Comparison of ENCODE assay signal across 8 cellular contexts in the genomic region with DNA sequence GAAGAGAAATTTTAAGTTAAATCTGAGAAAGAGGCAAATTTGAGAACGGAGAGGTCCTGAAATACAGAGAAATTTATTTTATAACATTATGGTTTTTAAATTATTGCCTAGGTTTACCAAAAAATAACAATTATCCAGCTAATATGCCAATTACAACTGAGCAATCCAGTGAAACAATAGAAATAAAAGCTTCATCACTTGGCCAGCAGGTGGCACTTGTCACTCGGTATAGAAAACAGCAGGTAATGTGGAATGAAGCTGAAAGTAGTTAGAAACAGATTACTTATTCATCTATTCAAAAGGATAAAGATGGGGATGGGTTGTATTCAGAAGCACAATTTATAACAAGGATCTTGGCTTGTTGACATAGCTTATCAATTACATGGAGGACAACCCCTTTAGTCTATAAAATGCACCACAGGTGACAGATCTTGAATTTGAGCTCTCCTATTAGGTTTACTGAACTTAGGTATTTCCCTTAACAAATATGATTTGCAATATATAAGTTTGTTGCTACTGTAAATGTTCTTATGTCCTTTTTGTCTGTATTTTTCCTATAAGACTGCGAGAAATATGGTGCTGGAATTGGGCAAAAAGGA.
A peak's percentile ranks its signal among the peaks of the same experiment; 100 is the strongest.
DNase-seq lines count a peak whose midpoint lies in the region; ATAC-seq, FAIRE-seq and TF ChIP-seq lines count a peak whose summit lies in the region.

No MANE protein-coding gene starts in this region.

- TF ChIP-seq CTCF in gastroesophageal sphincter (IDR thresholded peaks at IDR 0.05) = peak; percentile 22 to 65 (median 54)
- peak; percentile 77 for TF ChIP-seq CTCF in psoas muscle (IDR thresholded peaks at IDR 0.05)

- DNase-seq in COLO668 (lab: John Stamatoyannopoulos, UW; ENCODE audit: unreplicated experiment) (peak; percentile 25), NCI-H524 (lab: John Stamatoyannopoulos, UW) (peak; percentile 78 to 85), activated T-cell treated with anti-CD3 and anti-CD28 coated beads for 48 hours (ENCODE audit: low read depth) (peak; percentile 6), psoas muscle (no peak), H54 (ENCODE audit: insufficient read length, low spot score) (no peak)

- ATAC-seq in GM18907 (IDR thresholded peaks at IDR 0.05; ENCODE audit: unreplicated experiment) (peak; percentile 80), HG03135 (IDR thresholded peaks at IDR 0.05; ENCODE audit: unreplicated experiment) (peak; percentile 79), gastroesophageal sphincter (no peak), psoas muscle (peak in 2 of 4 donors; percentile 44 to 49)

- no peak for TF ChIP-seq EP300 in gastroesophageal sphincter (IDR thresholded peaks at IDR 0.05)

- 36 to 38% methylated on average over 3 of the region's 3 CpGs for WGBS in gastroesophageal sphincter (ENCODE audit: low coverage in 1 of 2), 2 donors
- 32 to 34% (median 33%) methylated on average over 3 of the region's 3 CpGs for WGBS in psoas muscle, 3 donors

- H3K4me1 ChIP-seq in gastroesophageal sphincter (no peaks in the 10 kb centered on the region), psoas muscle (no peaks in the 10 kb centered on the region)

- no peak overlapping the region for H3K4me3 ChIP-seq in gastroesophageal sphincter
- no peak overlapping the region for H3K4me3 ChIP-seq in psoas muscle

- H3K27ac ChIP-seq in gastroesophageal sphincter (no peak overlapping the region), psoas muscle (no peak overlapping the region)

- no peaks in the 10 kb centered on the region for H3K9me3 ChIP-seq in gastroesophageal sphincter
- H3K9me3 ChIP-seq in psoas muscle = no peaks in the 10 kb centered on the region

- no peak for FAIRE-seq in H54 (lab: Jason Lieb, UNC)

- no peaks in the 10 kb centered on the region for H3K36me3 ChIP-seq in gastroesophageal sphincter
- H3K36me3 ChIP-seq in psoas muscle (ENCODE audit: insufficient read depth in 1 of 2, low read depth in 1 of 2) = no peaks in the 10 kb centered on the region

- TF ChIP-seq POLR2A in gastroesophageal sphincter (IDR thresholded peaks at IDR 0.05) (no peak), H54 (IDR thresholded peaks at IDR 0.05; ENCODE audit: low read depth, low read length) (no peak)

- H3K27me3 ChIP-seq in gastroesophageal sphincter (no peaks in the 10 kb centered on the region), psoas muscle (ENCODE audit: insufficient read depth in 3 of 3, low read length in 2 of 3) (no peaks in the 10 kb centered on the region)

- intact Hi-C loops in psoas muscle (cut with DNase I) = loop anchor here in 1 of 2 donors (2.0 kb wide), 1 partner anchor 59 kb away; no protein-coding TSS in a partner anchor

Comparison
In these comparisons a context has a peak if more than half of its experiments do, and no peak if none do; other contexts are left out.
1. DNase-seq: peak in COLO668 (single experiment), NCI-H524 (2 of 2) and activated T-cell treated with anti-CD3 and anti-CD28 coated beads for 48 hours (single experiment); none in psoas muscle (0 of 2) and H54 (single experiment).